9 cellular contexts compared by ENCODE assay signal in genomic region chr19:16285769-16286564, GRCh38. TPM values are rescaled to one million over a fixed set of nuclear protein-coding genes. Genes with fewer than 3 reads are reported as not detected.
DNase-seq lines count a peak whose midpoint lies in the region; ATAC-seq and TF ChIP-seq lines count a peak whose summit lies in the region.
"Had no signal": no experiment of that assay in that cellular context is flagged by ENCODE, and none has a peak within 500 bp of the region (broad histone marks: within the 10 kb centered on the region; RNA-seq: fewer than 3 reads in every experiment).

No MANE protein-coding gene starts in this region.

- H3K4me1 ChIP-seq in cardiac muscle cell (ENCODE audit: low read depth) (peaks cover 22% of the 10 kb centered on the region), mesendoderm (ENCODE audit: control insufficient read depth, low read depth, low read length) (no peaks in the 10 kb centered on the region), upper lobe of right lung (peaks cover 49% of the 10 kb centered on the region)

- peak overlapping the region; percentile 81 for H3K27ac ChIP-seq in cardiac muscle cell
- H3K27ac ChIP-seq in mesendoderm (ENCODE audit: low read depth, low read length): no peak overlapping the region
- peak overlapping the region; percentile 97 for H3K27ac ChIP-seq in upper lobe of right lung

- no peaks in the 10 kb centered on the region for H3K79me1 ChIP-seq in mesendoderm (ENCODE audit: low read length)

- no peak overlapping the region for H2BK120ac ChIP-seq in mesendoderm (ENCODE audit: low read depth, low read length)

- H3K9me3 ChIP-seq in cardiac muscle cell (ENCODE audit: low read depth) (no peaks in the 10 kb centered on the region), upper lobe of right lung (no peaks in the 10 kb centered on the region)

- H3K4me2 ChIP-seq in mesendoderm (ENCODE audit: low read length): no peak overlapping the region

- no peak overlapping the region for H3K23ac ChIP-seq in mesendoderm (ENCODE audit: low read length)

- no peak overlapping the region for H2BK15ac ChIP-seq in mesendoderm (replicated peaks; ENCODE audit: low read depth)

- DNase-seq in cardiac muscle cell (ENCODE audit: low read depth in 1 of 2, low spot score in 1 of 2) (peak; percentile 10 to 53), Right ventricle myocardium superior (no peak), mesendoderm (no peak), upper lobe of right lung (no peak), NCI-H226 (no peak)
- DNase-seq in activated CD4-positive, alpha-beta T cell treated with anti-CD3 and anti-CD28 coated beads for 1 hour: no peak
- DNase-seq in activated CD4-positive, CD25-positive, alpha-beta regulatory T cell (lab: John Stamatoyannopoulos, UW): no peak
- DNase-seq: activated T-cell treated with anti-CD3 and anti-CD28 coated beads, Interleukin-2, amount 50 U/mL, for 4 hours had no signal

- H2AK5ac ChIP-seq in mesendoderm (ENCODE audit: low read length): no peak overlapping the region

- H3K27me3 ChIP-seq in cardiac muscle cell: no peaks in the 10 kb centered on the region
- H3K27me3 ChIP-seq in mesendoderm (ENCODE audit: insufficient read depth, low read length, poor library complexity): no peaks in the 10 kb centered on the region
- no peaks in the 10 kb centered on the region for H3K27me3 ChIP-seq in upper lobe of right lung

- H3K27me3 Mint-ChIP-seq in brain: peaks cover 7% of the 10 kb centered on the region

- no peak overlapping the region for H3K18ac ChIP-seq in mesendoderm (ENCODE audit: low read length)

- peak overlapping the region in 4 of 5 experiments; percentile 4 to 79 (median 66) for H3K27ac Mint-ChIP-seq in brain

- H3K36me3 ChIP-seq in cardiac muscle cell (no peaks in the 10 kb centered on the region), mesendoderm (ENCODE audit: control insufficient read depth, insufficient read depth, low read length) (no peaks in the 10 kb centered on the region), upper lobe of right lung (no peaks in the 10 kb centered on the region)

- no peak overlapping the region for H2BK5ac ChIP-seq in mesendoderm (ENCODE audit: low read length)

- no peaks in the 10 kb centered on the region for H3K36me3 Mint-ChIP-seq in brain

- no peak overlapping the region for H3K4ac ChIP-seq in mesendoderm (ENCODE audit: low read depth, low read length)

- intact Hi-C loops in Right ventricle myocardium superior (cut with DNase I): no loop called here
- intact Hi-C loops in upper lobe of right lung (cut with DNase I): no loop called here

- TF ChIP-seq CTCF in cardiac muscle cell (IDR thresholded peaks at IDR 0.05; ENCODE audit: low read depth, low read length) (no peak), brain (conservative IDR thresholded peaks at IDR 0.05) (no peak), upper lobe of right lung (IDR thresholded peaks at IDR 0.05) (no peak)

- H3K9ac ChIP-seq in mesendoderm (ENCODE audit: low read length): peak overlapping the region; percentile 16

- peaks cover 0 to 2% (median 0%) of the 10 kb centered on the region in 5 experiments for H3K9me3 Mint-ChIP-seq in brain
- H3K9me3 Mint-ChIP-seq: activated T-cell treated with anti-CD3 and anti-CD28 coated beads, Interleukin-2, amount 50 U/mL, for 4 hours had no signal

- H4K5ac ChIP-seq in mesendoderm (ENCODE audit: low read length): no peak overlapping the region

- H3K4me3 ChIP-seq in cardiac muscle cell: no peak overlapping the region
- H3K4me3 ChIP-seq in mesendoderm (ENCODE audit: low read length): no peak overlapping the region
- H3K4me3 ChIP-seq in upper lobe of right lung: peak overlapping the region; percentile 11

- no CpG with 5 or more reads among the region's 24 CpGs for WGBS in mesendoderm (ENCODE audit: extremely low coverage, insufficient coverage, low lambda C conversion rate)

- H3K79me2 ChIP-seq in mesendoderm (ENCODE audit: control insufficient read depth, insufficient read depth, low read length): no peaks in the 10 kb centered on the region

- ATAC-seq in Right ventricle myocardium superior (ENCODE audit: poor library complexity) (no peak), upper lobe of right lung (peak; percentile 2)
- ATAC-seq: activated T-cell treated with anti-CD3 and anti-CD28 coated beads, Interleukin-2, amount 50 U/mL, for 4 hours had no signal

- H4K8ac ChIP-seq in mesendoderm (ENCODE audit: low read depth, low read length): no peak overlapping the region

- H3K4me3 Mint-ChIP-seq in brain: no peak overlapping the region
- H3K4me3 Mint-ChIP-seq: activated T-cell treated with anti-CD3 and anti-CD28 coated beads, Interleukin-2, amount 50 U/mL, for 4 hours had no signal

- peaks cover 37% of the 10 kb centered on the region for H3K4me1 Mint-ChIP-seq in brain

- H3K56ac ChIP-seq in mesendoderm (ENCODE audit: low read length): peak overlapping the region; percentile 56

RNA-seq across cellular contexts. Expression of gene KLF2, which starts 38.7 kb away (rescaled TPM):
- total RNA-seq in cardiac muscle cell (7.8 and 13.4 TPM in 2 replicates), Right ventricle myocardium superior (67.6 TPM), upper lobe of right lung (198 TPM)
- polyA plus RNA-seq in cardiac muscle cell (10.9 and 12.1 TPM in 2 replicates), brain (ENCODE audit: insufficient read depth, low read depth, low replicate concordance) (8.5 TPM)
- polyA plus RNA-seq in mesendoderm (2013, experiment 1 of 2): 0.87 TPM
- polyA plus RNA-seq in mesendoderm (2013, experiment 2 of 2): 0.88 TPM

Comparison
In these comparisons a context has a peak if more than half of its experiments do, and no peak if none do; other contexts are left out.
1. DNase-seq: peak in cardiac muscle cell (2 of 2); none in Right ventricle myocardium superior (single experiment), mesendoderm (single experiment), upper lobe of right lung (single experiment), activated CD4-positive, alpha-beta T cell treated with anti-CD3 and anti-CD28 coated beads for 1 hour (single experiment), activated CD4-positive, CD25-positive, alpha-beta regulatory T cell (0 of 4) and NCI-H226 (single experiment).